10 cellular contexts compared by ENCODE assay signal in the genomic region with DNA sequence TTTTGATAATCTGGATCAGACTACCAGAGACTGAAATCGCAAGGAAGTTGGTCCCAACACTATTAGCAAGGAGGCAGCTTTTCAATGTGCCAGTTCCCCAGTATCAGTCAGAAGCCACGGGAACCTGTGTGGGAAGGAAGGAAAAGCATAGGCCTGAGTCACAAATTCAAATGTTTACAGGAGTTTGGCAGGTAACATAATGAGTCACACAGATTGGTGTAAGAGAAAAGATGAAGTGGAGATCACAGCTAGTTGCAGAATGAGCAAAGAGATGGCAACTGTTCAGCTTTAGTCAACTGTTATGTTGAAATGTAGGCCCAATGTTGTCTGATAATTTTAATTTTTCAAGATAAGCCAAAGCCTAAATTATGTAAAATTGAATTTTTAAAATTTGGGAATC. TPM values are rescaled to one million over a fixed set of nuclear protein-coding genes. Genes with fewer than 3 reads are reported as not detected.
DNase-seq lines count a peak whose midpoint lies in the region; ATAC-seq and TF ChIP-seq lines count a peak whose summit lies in the region.
"Had no signal": no experiment of that assay in that cellular context is flagged by ENCODE, and none has a peak within 500 bp of the region (broad histone marks: within the 10 kb centered on the region; RNA-seq: fewer than 3 reads in every experiment).

No MANE protein-coding gene starts in this region.

- no peaks in the 10 kb centered on the region for H3K27me3 ChIP-seq in PC-3 (ENCODE audit: low read length)
- H3K27me3 ChIP-seq in fibroblast of lung (ENCODE audit: control insufficient read depth, insufficient read depth, low read length), result no peaks in the 10 kb centered on the region

- peaks cover 9% of the 10 kb centered on the region for H3F3A ChIP-seq in PC-3 (ENCODE audit: low read length, unreplicated experiment)

- POLR2A ChIA-PET in PC-3 (lab: Charles Lee; ENCODE audit: unreplicated experiment), result no interaction called here

- H3K4me1 ChIP-seq in PC-3 (ENCODE audit: insufficient read depth, low read length) (peaks cover 16% of the 10 kb centered on the region), fibroblast of lung (ENCODE audit: control insufficient read depth, extremely low read depth, insufficient read depth, low read length) (no peaks in the 10 kb centered on the region)

- H3K27me3 Mint-ChIP-seq in activated CD8-positive, alpha-beta memory T cell treated with anti-CD3 and anti-CD28 coated beads, Interleukin-2, amount 10 ng/mL, durations not matched to agents 7 days and 5 days, result no peaks in the 10 kb centered on the region
- no peaks in the 10 kb centered on the region for H3K27me3 Mint-ChIP-seq in stimulated activated memory B cell treated with anti-CD40 and anti-IgM and Interleukin-4, amounts not matched to agents 10 μg/mL and 1 μg/mL and 100 μg/mL, for 72 hours

- H3K4me1 Mint-ChIP-seq in activated CD8-positive, alpha-beta memory T cell treated with anti-CD3 and anti-CD28 coated beads, Interleukin-2, amount 10 ng/mL, durations not matched to agents 7 days and 5 days, result peaks cover 16% of the 10 kb centered on the region
- peaks cover 8% of the 10 kb centered on the region for H3K4me1 Mint-ChIP-seq in stimulated activated memory B cell treated with anti-CD40 and anti-IgM and Interleukin-4, amounts not matched to agents 10 μg/mL and 1 μg/mL and 100 μg/mL, for 72 hours
- H3K4me1 Mint-ChIP-seq: CD14-positive monocyte had no signal

- H2AFZ ChIP-seq in PC-3 (ENCODE audit: low read length) (no peak overlapping the region), fibroblast of lung (ENCODE audit: low read length) (no peak overlapping the region)

- peaks cover 8% of the 10 kb centered on the region; the same call in 1 of the 2 replicates for H4K20me1 ChIP-seq in PC-3 (ENCODE audit: low read length)
- no peaks in the 10 kb centered on the region for H4K20me1 ChIP-seq in fibroblast of lung (ENCODE audit: control insufficient read depth, extremely low read depth, insufficient read depth, low read length)

- H3K9me3 Mint-ChIP-seq in activated CD8-positive, alpha-beta memory T cell treated with anti-CD3 and anti-CD28 coated beads, Interleukin-2, amount 10 ng/mL, durations not matched to agents 7 days and 5 days (ENCODE audit: low read depth), result no peaks in the 10 kb centered on the region
- no peaks in the 10 kb centered on the region for H3K9me3 Mint-ChIP-seq in stimulated activated memory B cell treated with anti-CD40 and anti-IgM and Interleukin-4, amounts not matched to agents 10 μg/mL and 1 μg/mL and 100 μg/mL, for 72 hours
- H3K9me3 Mint-ChIP-seq: CD14-positive monocyte had no signal

- intact Hi-C loops in PC-3 (cut with micrococcal nuclease), result loop anchor here (5.0 kb wide), 1 partner anchor 85 kb away; the partner anchor contains the start of gene GPATCH8

- DNase-seq in activated CD8-positive, alpha-beta memory T cell treated with anti-CD3 and anti-CD28 coated beads, Interleukin-2, amount 10 ng/mL, durations not matched to agents 7 days and 5 days, result no peak
- no peak for DNase-seq in activated CD8-positive, alpha-beta memory T cell treated with anti-CD3 and anti-CD28 coated beads, Interleukin-2, amount 50 U/mL, for 4 hours
- DNase-seq in PC-3 (peak; percentile 98), fibroblast of lung (ENCODE audit: low read depth in 2 of 2) (peak; percentile 79 to 95), NCI-H146 (lab: John Stamatoyannopoulos, UW) (no peak), erythroblast (lab: John Stamatoyannopoulos, UW) (no peak)
- DNase-seq: NCI-H524 had no signal

- H3K4me2 ChIP-seq in PC-3 (ENCODE audit: low read length), result peak overlapping the region; percentile 33
- no peak overlapping the region for H3K4me2 ChIP-seq in fibroblast of lung (ENCODE audit: extremely low read depth, insufficient read depth, low read length)

- no peak for TF ChIP-seq POLR2A in erythroblast (IDR thresholded peaks at IDR 0.05; ENCODE audit: low read length)

- peaks cover 25% of the 10 kb centered on the region for H3K36me3 ChIP-seq in PC-3 (ENCODE audit: low read depth, low read length)
- H3K36me3 ChIP-seq in fibroblast of lung (ENCODE audit: control insufficient read depth, insufficient read depth, low read length), result no peaks in the 10 kb centered on the region

- peak; percentile 27 for ATAC-seq in activated CD8-positive, alpha-beta memory T cell treated with anti-CD3 and anti-CD28 coated beads, Interleukin-2, amount 10 ng/mL, durations not matched to agents 7 days and 5 days
- ATAC-seq in PC-3, result peak; percentile 100
- peak; percentile 39 for ATAC-seq in stimulated activated memory B cell treated with anti-CD40 and anti-IgM and Interleukin-4, amounts not matched to agents 10 μg/mL and 1 μg/mL and 100 μg/mL, for 72 hours
- no peak for ATAC-seq in HG03354 (IDR thresholded peaks at IDR 0.05; ENCODE audit: poor library complexity, severe bottlenecking, unreplicated experiment)

- BruUV-seq in PC-3 (replicated peaks; lab: Mats Ljungman, UMichigan), result no TSS peak

- CTCF ChIA-PET in activated CD8-positive, alpha-beta memory T cell treated with anti-CD3 and anti-CD28 coated beads, Interleukin-2, amount 10 ng/mL, durations not matched to agents 7 days and 5 days (lab: Charles Lee), result interaction anchor here (1.0 to 1.3 kb wide), 2 partner anchors 14 to 16 kb away, joined by 3 read pairs; no protein-coding TSS in a partner anchor
- CTCF ChIA-PET in PC-3 (lab: Charles Lee), result interaction anchor here (0.6 kb wide), 1 partner anchor 718 kb away, joined by 3 read pairs; the partner anchor contains the start of gene ACBD4

- no peak overlapping the region for H3K4me3 Mint-ChIP-seq in activated CD8-positive, alpha-beta memory T cell treated with anti-CD3 and anti-CD28 coated beads, Interleukin-2, amount 10 ng/mL, durations not matched to agents 7 days and 5 days
- H3K4me3 Mint-ChIP-seq in stimulated activated memory B cell treated with anti-CD40 and anti-IgM and Interleukin-4, amounts not matched to agents 10 μg/mL and 1 μg/mL and 100 μg/mL, for 72 hours, result no peak overlapping the region
- H3K4me3 Mint-ChIP-seq: CD14-positive monocyte had no signal

- H3K4me3 ChIP-seq in PC-3 (ENCODE audit: low read length) (no peak overlapping the region), fibroblast of lung (replicated peaks in 1 of 4; ENCODE audit: control extremely low read depth in 1 of 4, insufficient read depth in 1 of 4, low read depth in 3 of 4, low read length in 4 of 4) (no peak overlapping the region)

- H3K9ac ChIP-seq in PC-3 (ENCODE audit: low read length) (peak overlapping the region; percentile 38), fibroblast of lung (ENCODE audit: insufficient read depth, low read length) (no peak overlapping the region)

- H3K9me3 ChIP-seq in PC-3 (ENCODE audit: low read length) (no peaks in the 10 kb centered on the region), fibroblast of lung (ENCODE audit: control insufficient read depth, insufficient read depth, low read depth, low read length) (no peaks in the 10 kb centered on the region)

- peaks cover 21% of the 10 kb centered on the region for H3K36me3 Mint-ChIP-seq in activated CD8-positive, alpha-beta memory T cell treated with anti-CD3 and anti-CD28 coated beads, Interleukin-2, amount 10 ng/mL, durations not matched to agents 7 days and 5 days
- peaks cover 33% of the 10 kb centered on the region for H3K36me3 Mint-ChIP-seq in stimulated activated memory B cell treated with anti-CD40 and anti-IgM and Interleukin-4, amounts not matched to agents 10 μg/mL and 1 μg/mL and 100 μg/mL, for 72 hours

- TF ChIP-seq CTCF in PC-3 (conservative IDR thresholded peaks at IDR 0.05; ENCODE audit: low read depth, low read length) (no peak), fibroblast of lung (conservative IDR thresholded peaks at IDR 0.05 in 1 of 2, IDR thresholded peaks at IDR 0.05 in 1 of 2; ENCODE audit: low read depth in 1 of 2, low read length in 2 of 2) (no peak)

- H3K79me2 ChIP-seq in PC-3 (ENCODE audit: low read length) (peaks cover 5% of the 10 kb centered on the region; the same call in 1 of the 2 replicates), fibroblast of lung (ENCODE audit: control insufficient read depth, insufficient read depth, low read length) (no peaks in the 10 kb centered on the region)

- H3K9me2 ChIP-seq in PC-3 (replicated peaks; ENCODE audit: low read length), result no peaks in the 10 kb centered on the region

- H3K27ac Mint-ChIP-seq in activated CD8-positive, alpha-beta memory T cell treated with anti-CD3 and anti-CD28 coated beads, Interleukin-2, amount 10 ng/mL, durations not matched to agents 7 days and 5 days, result no peak overlapping the region
- peak overlapping the region; percentile 12 for H3K27ac Mint-ChIP-seq in stimulated activated memory B cell treated with anti-CD40 and anti-IgM and Interleukin-4, amounts not matched to agents 10 μg/mL and 1 μg/mL and 100 μg/mL, for 72 hours

- H3K27ac ChIP-seq in PC-3 (ENCODE audit: low read length) (peak overlapping the region; percentile 75), fibroblast of lung (ENCODE audit: insufficient read depth, low read length) (no peak overlapping the region)

RNA-seq across cellular contexts. Expression of gene ITGA2B, which starts 28.1 kb away (rescaled TPM):
- total RNA-seq in activated CD8-positive, alpha-beta memory T cell treated with anti-CD3 and anti-CD28 coated beads, Interleukin-2, amount 10 ng/mL, durations not matched to agents 7 days and 5 days, result under 1 TPM; 0.09 to 0.44 TPM
- 3.1 and 7.1 TPM in 2 replicates for total RNA-seq in PC-3 (2014; rRNA removed)
- 0.26 and 0.66 TPM in 2 replicates for total RNA-seq in fibroblast of lung
- polyA plus RNA-seq in fibroblast of lung, result 0.06 and 0.10 TPM in 2 replicates
- polyA plus RNA-seq in fibroblast of lung (2012), result 0.13 and 0.31 TPM in 2 replicates
- polyA minus RNA-seq in fibroblast of lung (ENCODE audit: low replicate concordance), result 0.43 and 4.1 TPM in 2 replicates

RNA-seq across cellular contexts. Expression of gene FAM171A2, which starts 53.9 kb away (rescaled TPM):
- under 1 TPM in 1 of 2 experiments, not detected in 1; 0.26 TPM for total RNA-seq in activated CD8-positive, alpha-beta memory T cell treated with anti-CD3 and anti-CD28 coated beads, Interleukin-2, amount 10 ng/mL, durations not matched to agents 7 days and 5 days
- 16.3 and 22.6 TPM in 2 replicates for total RNA-seq in PC-3 (2014; rRNA removed)
- total RNA-seq in fibroblast of lung, result 5.0 and 6.4 TPM in 2 replicates
- polyA plus RNA-seq in fibroblast of lung, result 1.4 and 1.7 TPM in 2 replicates
- 3.9 and 4.6 TPM in 2 replicates for polyA plus RNA-seq in fibroblast of lung (2012)
- 2.3 and 2.4 TPM in 2 replicates for polyA minus RNA-seq in fibroblast of lung (ENCODE audit: low replicate concordance)
- polyA plus RNA-seq: CD14-positive monocyte had no signal

Comparison
In these comparisons a context has a peak if more than half of its experiments do, and no peak if none do; other contexts are left out.
1. DNase-seq: peak in PC-3 (single experiment) and fibroblast of lung (2 of 2); none in activated CD8-positive, alpha-beta memory T cell treated with anti-CD3 and anti-CD28 coated beads, Interleukin-2, amount 10 ng/mL, durations not matched to agents 7 days and 5 days (single experiment), activated CD8-positive, alpha-beta memory T cell treated with anti-CD3 and anti-CD28 coated beads, Interleukin-2, amount 50 U/mL, for 4 hours (single experiment), NCI-H146 (single experiment) and erythroblast (0 of 2).